ENCODE assay signal across 12 cellular contexts in genomic region chr16:19008245-19008644, GRCh38. TPM values are rescaled to one million over a fixed set of nuclear protein-coding genes. Genes with fewer than 3 reads are reported as not detected.
DNase-seq lines count a peak whose midpoint lies in the region; ATAC-seq and TF ChIP-seq lines count a peak whose summit lies in the region.
"Had no signal": no experiment of that assay in that cellular context is flagged by ENCODE, and none has a peak within 500 bp of the region (broad histone marks: within the 10 kb centered on the region; RNA-seq: fewer than 3 reads in every experiment).

No MANE protein-coding gene starts in this region.

- no peak for TF ChIP-seq POLR2A in spleen (IDR thresholded peaks at IDR 0.05)

- no peak overlapping the region for H3K4me3 ChIP-seq in SK-N-SH (ENCODE audit: low read depth in 2 of 2, low read length in 1 of 2)
- H3K4me3 ChIP-seq in fibroblast of mammary gland (ENCODE audit: control insufficient read depth, low read depth, low read length) = no peak overlapping the region
- H3K4me3 ChIP-seq in spleen = no peak overlapping the region
- H3K4me3 ChIP-seq: ovary, tibial artery had no signal

- H3K9ac ChIP-seq in SK-N-SH = no peak overlapping the region

- H3F3A ChIP-seq in SK-N-SH (replicated peaks; ENCODE audit: insufficient read depth) = no peaks in the 10 kb centered on the region

- peak in 1 of 2 experiments; percentile 25; a peak in 1 of 4 replicates for TF ChIP-seq EP300 in SK-N-SH (IDR thresholded peaks at IDR 0.05; ENCODE audit: borderline replicate concordance in 1 of 2, low read depth in 1 of 2, low read length in 1 of 2)

- TF ChIP-seq RAD21 in SK-N-SH (IDR thresholded peaks at IDR 0.05; ENCODE audit: low read length) = no peak

- no peak for ATAC-seq in HG02588 (IDR thresholded peaks at IDR 0.05; ENCODE audit: unreplicated experiment)
- ATAC-seq: activated T-cell treated with anti-CD3 and anti-CD28 coated beads, Interleukin-2, amount 50 U/mL, for 4 hours had no signal

- H3K4me1 ChIP-seq in SK-N-SH (ENCODE audit: control insufficient read depth in 1 of 2, insufficient read depth in 2 of 2, low read depth in 1 of 2, low read length in 1 of 2) (peaks cover 0 to 4% of the 10 kb centered on the region in 2 experiments; a peak in 1 of 4 replicates), spleen (no peaks in the 10 kb centered on the region)
- H3K4me1 ChIP-seq: tibial artery had no signal

- H3K9me3 ChIP-seq in SK-N-SH = no peaks in the 10 kb centered on the region
- H3K9me3 ChIP-seq in spleen = peaks cover 0 to 12% (median 9%) of the 10 kb centered on the region in 8 donors

- peak overlapping the region; percentile 32; the same call in 1 of the 2 replicates for H2AFZ ChIP-seq in SK-N-SH (ENCODE audit: low read depth)

- H3K9me2 ChIP-seq in SK-N-SH = no peaks in the 10 kb centered on the region

- 53% methylated on average over 4 of the region's 4 CpGs for WGBS in SK-N-SH (ENCODE audit: low lambda C conversion rate)
- WGBS in spleen, 5 donors = 68 to 87% (median 80%) methylated on average over 4 of the region's 4 CpGs

- H3K27ac ChIP-seq in SK-N-SH (ENCODE audit: low read depth in 2 of 2, low read length in 1 of 2) (peak overlapping the region; percentile 24 to 44; a peak in 2 of 4 replicates), spleen (no peak overlapping the region)
- H3K27ac ChIP-seq: ovary, tibial artery had no signal

- H3K36me3 ChIP-seq in SK-N-SH (replicated peaks in 1 of 2; ENCODE audit: control insufficient read depth in 1 of 2, insufficient read depth in 2 of 2, low read length in 1 of 2) (no peaks in the 10 kb centered on the region), spleen (no peaks in the 10 kb centered on the region)
- H3K36me3 ChIP-seq: ovary had no signal

- POLR2A ChIA-PET in SK-N-SH (lab: Yijun Ruan, JAX) = no interaction called here

- no peak for TF ChIP-seq CTCF in SK-N-SH (IDR thresholded peaks at IDR 0.05)
- no peak for TF ChIP-seq CTCF in fibroblast of mammary gland (conservative IDR thresholded peaks at IDR 0.05; ENCODE audit: control insufficient read depth, insufficient read depth, low read depth, low read length)
- no peak for TF ChIP-seq CTCF in spleen (IDR thresholded peaks at IDR 0.05 in 8 of 11, conservative IDR thresholded peaks at IDR 0.05 in 3 of 11)

- no peaks in the 10 kb centered on the region for H3K79me2 ChIP-seq in SK-N-SH (ENCODE audit: insufficient read depth)

- intact Hi-C loops in spleen (cut with DNase I; ENCODE audit: low total_unique reads) = no loop called here

- DNase-seq in NCI-H2196 (lab: John Stamatoyannopoulos, UW; ENCODE audit: unreplicated experiment) (peak; percentile 49), NCI-H2196 treated with DMSO at 0.1 percent for 48 hours (lab: John Stamatoyannopoulos, UW; ENCODE audit: unreplicated experiment) (no peak), SK-N-SH (peak; percentile 44), fibroblast of mammary gland (ENCODE audit: low read depth) (peak; percentile 85), spleen (peak; percentile 31), NCI-H2081 treated with DMSO at 0.1 percent for 48 hours (lab: John Stamatoyannopoulos, UW) (no peak), 8988T (no peak)
- DNase-seq: activated T-cell treated with anti-CD3 and anti-CD28 coated beads, Interleukin-2, amount 50 U/mL, for 4 hours; NCI-H748 treated with DMSO at 0.1 percent for 48 hours; ovary; tibial artery had no signal

- CTCF ChIA-PET in SK-N-SH (lab: Yijun Ruan, JAX) = interaction anchor here (0.9 to 1.4 kb wide), 3 partner anchors 11 to 63 kb away, joined by 3 to 4 read pairs (median 3); no protein-coding TSS in a partner anchor

- H4K20me1 ChIP-seq in SK-N-SH (ENCODE audit: insufficient read depth) = no peaks in the 10 kb centered on the region

- H3K4me2 ChIP-seq in SK-N-SH = no peak overlapping the region

- H3K27me3 ChIP-seq in SK-N-SH (ENCODE audit: insufficient read depth) = no peaks in the 10 kb centered on the region
- no peaks in the 10 kb centered on the region for H3K27me3 ChIP-seq in spleen (replicated peaks in 1 of 7)
- H3K27me3 ChIP-seq: ovary, tibial artery had no signal

TF ChIP-seq in SK-N-SH, 30 proteins besides CTCF, POLR2A, EP300 and RAD21:
- TF ChIP-seq NFIC (IDR thresholded peaks at IDR 0.05; ENCODE audit: borderline replicate concordance) = peak; percentile 72; the same call in 1 of the 2 replicates
- peak; percentile 67 for TF ChIP-seq TCF12 (IDR thresholded peaks at IDR 0.05)
- TF ChIP-seq MEF2A (IDR thresholded peaks at IDR 0.05; ENCODE audit: borderline replicate concordance, low read depth) = no peak
- no peak for TF ChIP-seq POLR2AphosphoS5 (IDR thresholded peaks at IDR 0.05; ENCODE audit: low read depth, low read length)
- no peak for TF ChIP-seq ELF1 (IDR thresholded peaks at IDR 0.05)
- TF ChIP-seq TEAD4 (IDR thresholded peaks at IDR 0.05; ENCODE audit: borderline replicate concordance, insufficient read depth) = no peak
- no peak for TF ChIP-seq TAF1 (IDR thresholded peaks at IDR 0.05; ENCODE audit: borderline replicate concordance, low read depth, low read length)
- TF ChIP-seq MAX (IDR thresholded peaks at IDR 0.05; ENCODE audit: low read depth) = no peak
- 0 out of 2 replicates have a peak, but pooled peaks have one; percentile 34 for TF ChIP-seq SIN3A (IDR thresholded peaks at IDR 0.05; ENCODE audit: borderline replicate concordance, low read depth, low read length)
- peak; percentile 85 for TF ChIP-seq PBX3 (IDR thresholded peaks at IDR 0.05)

RNA-seq across cellular contexts. Expression of gene TMC7, which starts 24.5 kb away (rescaled TPM):
- polyA plus RNA-seq in SK-N-SH (2012; rRNA removed) (0.66 and 0.93 TPM in 2 replicates), spleen (under 1 TPM; 0.15 to 0.38 (median 0.20) TPM)
- 0.70 and 0.90 TPM in 2 replicates for polyA plus RNA-seq in SK-N-SH (2012; cell fraction: cytosol; rRNA removed)
- 1.5 and 1.7 TPM in 2 replicates for polyA plus RNA-seq in SK-N-SH (2012; cell fraction: nucleus; rRNA removed)
- total RNA-seq in spleen = under 1 TPM; 0.23 to 0.60 (median 0.37) TPM
- total RNA-seq: activated T-cell treated with anti-CD3 and anti-CD28 coated beads, Interleukin-2, amount 50 U/mL, for 4 hours had no signal

RNA-seq across cellular contexts. Expression of gene COQ7, which starts 59.2 kb away (rescaled TPM):
- polyA plus RNA-seq in SK-N-SH (2012; rRNA removed) = 17.9 and 24.0 TPM in 2 replicates
- polyA plus RNA-seq in SK-N-SH (2012; cell fraction: cytosol; rRNA removed) = 19.6 and 21.4 TPM in 2 replicates
- polyA plus RNA-seq in SK-N-SH (2012; cell fraction: nucleus; rRNA removed) = 17.3 and 21.0 TPM in 2 replicates
- 10 to 100 TPM; 11.7 to 23.4 (median 18.7) TPM for total RNA-seq in spleen
- 10 to 100 TPM in 1 of 3 donors, 1 to 10 TPM in 2; 6.6 to 10.9 (median 9.6) TPM for polyA plus RNA-seq in spleen

Comparison
In these comparisons a context has a peak if more than half of its experiments do, and no peak if none do; other contexts are left out.
1. DNase-seq: peak in NCI-H2196 (single experiment), SK-N-SH (single experiment), fibroblast of mammary gland (single experiment) and spleen (single experiment); none in NCI-H2196 treated with DMSO at 0.1 percent for 48 hours (single experiment), NCI-H2081 treated with DMSO at 0.1 percent for 48 hours (single experiment) and 8988T (single experiment).
2. H3K27ac ChIP-seq: peak in SK-N-SH (2 of 2); none in spleen (0 of 8).